In genomic region chr16:89455692-89456091, GRCh38 we compare ENCODE assay signal across 1 cellular context.
TF ChIP-seq lines count a peak whose summit lies in the region.

No MANE protein-coding gene starts in this region.

TF ChIP-seq in IMR-90, 13 proteins besides CTCF, POLR2A, EP300 and RAD21:
- TF ChIP-seq FOS (IDR thresholded peaks at IDR 0.05; ENCODE audit: low read depth, low read length) (no peak), MXI1 (IDR thresholded peaks at IDR 0.05; ENCODE audit: borderline replicate concordance, low read depth, low read length) (no peak), USF2 (IDR thresholded peaks at IDR 0.05; ENCODE audit: low read depth, low read length) (no peak), RFX5 (IDR thresholded peaks at IDR 0.05; ENCODE audit: low read depth, low read length) (no peak), CEBPB (IDR thresholded peaks at IDR 0.05; ENCODE audit: low read depth, low read length) (no peak), NFE2L2 (IDR thresholded peaks at IDR 0.05; ENCODE audit: low read depth, low read length) (no peak), MAZ (IDR thresholded peaks at IDR 0.05; ENCODE audit: borderline replicate concordance, low read depth, low read length) (no peak), SMC3 (IDR thresholded peaks at IDR 0.05; ENCODE audit: low read depth, low read length) (no peak), RCOR1 (IDR thresholded peaks at IDR 0.05; ENCODE audit: insufficient replicate concordance, low read length) (no peak), CHD1 (IDR thresholded peaks at IDR 0.05; ENCODE audit: low read depth, low read length) (no peak), BHLHE40 (IDR thresholded peaks at IDR 0.05; ENCODE audit: low read depth, low read length) (no peak), MAFK (IDR thresholded peaks at IDR 0.05; ENCODE audit: low read depth, low read length) (no peak)
- TF ChIP-seq, protein P1, sequence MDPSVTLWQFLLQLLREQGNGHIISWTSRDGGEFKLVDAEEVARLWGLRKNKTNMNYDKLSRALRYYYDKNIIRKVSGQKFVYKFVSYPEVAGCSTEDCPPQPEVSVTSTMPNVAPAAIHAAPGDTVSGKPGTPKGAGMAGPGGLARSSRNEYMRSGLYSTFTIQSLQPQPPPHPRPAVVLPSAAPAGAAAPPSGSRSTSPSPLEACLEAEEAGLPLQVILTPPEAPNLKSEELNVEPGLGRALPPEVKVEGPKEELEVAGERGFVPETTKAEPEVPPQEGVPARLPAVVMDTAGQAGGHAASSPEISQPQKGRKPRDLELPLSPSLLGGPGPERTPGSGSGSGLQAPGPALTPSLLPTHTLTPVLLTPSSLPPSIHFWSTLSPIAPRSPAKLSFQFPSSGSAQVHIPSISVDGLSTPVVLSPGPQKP (IDR thresholded peaks at IDR 0.05; ENCODE audit: borderline replicate concordance, low read depth, low read length) = no peak
